ENCODE assay signal across 9 cellular contexts in genomic region chr7:2670720-2671391, GRCh38. TPM values are rescaled to one million over a fixed set of nuclear protein-coding genes. Genes with fewer than 3 reads are reported as not detected.
DNase-seq lines count a peak whose midpoint lies in the region; ATAC-seq lines count a peak whose summit lies in the region.
"Had no signal": no experiment of that assay in that cellular context is flagged by ENCODE, and none has a peak within 500 bp of the region (broad histone marks: within the 10 kb centered on the region; RNA-seq: fewer than 3 reads in every experiment).

No MANE protein-coding gene starts in this region.

- ATAC-seq in HG02642 (IDR thresholded peaks at IDR 0.05; ENCODE audit: poor library complexity, unreplicated experiment) (peak; percentile 66), HG02840 (IDR thresholded peaks at IDR 0.05; ENCODE audit: low FRiP score, unreplicated experiment) (no peak)

- peak; percentile 86 for DNase-seq in DMS153 treated with DMSO at 0.1 percent for 48 hours (lab: John Stamatoyannopoulos, UW; ENCODE audit: unreplicated experiment)
- peak; percentile 39 for DNase-seq in NCI-H526 treated with DMSO at 0.1 percent for 48 hours (lab: John Stamatoyannopoulos, UW)
- DNase-seq in activated CD4-positive, alpha-beta T cell treated with anti-CD3 and anti-CD28 coated beads, Interleukin-2, amount 50 U/mL, for 48 hours, result peak; percentile 77 to 79
- DNase-seq in dermis blood vessel endothelial cell, result peak; percentile 71
- peak; percentile 65 to 71 for DNase-seq in lung microvascular endothelial cell (ENCODE audit: low read depth in 2 of 2)
- DNase-seq in stimulated activated CD8-positive, alpha-beta memory T cell treated with anti-CD3 and anti-CD28 coated beads, Interleukin-4, amount 100 ng/mL, for 24 hours (ENCODE audit: low read depth), result peak; percentile 56

RNA-seq across cellular contexts. Expression of gene AMZ1, which starts 17.1 kb away (rescaled TPM):
- total RNA-seq in dermis blood vessel endothelial cell (under 0.01 TPM in 2 replicates), lung microvascular endothelial cell (under 0.01 TPM in 1 of 2 replicates, not detected in the other)
- total RNA-seq: activated CD8-positive, alpha-beta memory T cell treated with anti-CD3 and anti-CD28 coated beads for 36 hours had no signal

RNA-seq across cellular contexts. Expression of gene TTYH3, which starts 39.1 kb away (rescaled TPM):
- total RNA-seq in dermis blood vessel endothelial cell, result 72.8 and 159 TPM in 2 replicates
- 35.1 and 48.0 TPM in 2 replicates for total RNA-seq in lung microvascular endothelial cell
